ENCODE assay signal across 2 cellular contexts in genomic region chr2:38887902-38888554, GRCh38.
TF ChIP-seq lines count a peak whose summit lies in the region.

No MANE protein-coding gene starts in this region.

TF ChIP-seq in HEK293, 187 proteins besides CTCF, POLR2A, EP300 and RAD21:
- no peak for TF ChIP-seq TSHZ1 (tag by site-specific recombination; IDR thresholded peaks at IDR 0.05; ENCODE audit: borderline replicate concordance)
- peak; percentile 56 for TF ChIP-seq ZNF146 (tag by site-specific recombination; IDR thresholded peaks at IDR 0.05)

TF ChIP-seq in K562, 482 proteins besides CTCF, POLR2A, EP300 and RAD21:
- TF ChIP-seq ZNF121 (CRISPR knock-in tag; conservative IDR thresholded peaks at IDR 0.05) (peak; percentile 34; the same call in 1 of the 2 replicates), CEBPG (CRISPR knock-in tag; IDR thresholded peaks at IDR 0.05) (peak; percentile 67; the same call in 1 of the 2 replicates), CEBPG (tag; conservative IDR thresholded peaks at IDR 0.05 in 1 of 2, IDR thresholded peaks at IDR 0.05 in 1 of 2) (peak in 1 of 2 experiments; percentile 53; a peak in 1 of 4 replicates), RBBP5 (IDR thresholded peaks at IDR 0.05; ENCODE audit: borderline replicate concordance, insufficient read depth, low read length, poor library complexity, severe bottlenecking) (no peak), MAFK (IDR thresholded peaks at IDR 0.05; ENCODE audit: low read length) (no peak), RBM17 (IDR thresholded peaks at IDR 0.05; ENCODE audit: borderline replicate concordance, low read depth, low read length) (no peak), TRIM24 (IDR thresholded peaks at IDR 0.05) (peak; percentile 86 to 90; a peak in 2 of 4 replicates), GABPB2 (CRISPR knock-in tag; conservative IDR thresholded peaks at IDR 0.05) (no peak), ZNF146 (CRISPR knock-in tag; IDR thresholded peaks at IDR 0.05; ENCODE audit: unreplicated experiment) (peak; percentile 56), ATF3 (IDR thresholded peaks at IDR 0.05) (peak; percentile 38), ATF3 (CRISPR knock-in tag; conservative IDR thresholded peaks at IDR 0.05) (no peak)
